22 cellular contexts compared by ENCODE assay signal in the genomic region with DNA sequence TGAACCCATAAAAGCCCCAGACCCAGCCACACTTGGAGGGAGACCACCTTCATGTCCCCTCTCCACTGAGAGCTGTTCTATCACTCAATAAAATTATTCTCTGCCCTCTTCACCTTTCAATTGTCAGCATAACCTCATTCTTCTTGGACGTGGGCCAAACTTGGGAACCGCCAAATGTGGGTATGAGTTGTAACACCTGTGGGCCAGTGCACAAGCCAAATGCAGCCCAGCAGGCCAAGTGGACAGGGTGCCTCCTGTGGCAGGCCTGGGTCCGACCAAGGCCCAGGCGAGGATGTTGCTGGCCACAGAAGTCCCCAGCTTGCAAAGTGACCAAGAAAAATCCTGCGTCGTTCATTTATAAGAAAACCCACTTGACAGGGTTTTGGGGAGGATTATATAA.
"Had no signal": no experiment of that assay in that cellular context is flagged by ENCODE, and none has a peak within 500 bp of the region (broad histone marks: within the 10 kb centered on the region; RNA-seq: fewer than 3 reads in every experiment).

No MANE protein-coding gene starts in this region.

- H3K27me3 ChIP-seq: esophagus squamous epithelium, gastroesophageal sphincter, neutrophil, right lobe of liver, suprapubic skin, thyroid gland, uterus had no signal

- H3K9me3 ChIP-seq: esophagus squamous epithelium, gastroesophageal sphincter, neutrophil, psoas muscle, right lobe of liver, suprapubic skin, thyroid gland, uterus had no signal

- H3K9me3 Mint-ChIP-seq: type B pancreatic cell had no signal

- H3K27me3 Mint-ChIP-seq: type B pancreatic cell had no signal

- ATAC-seq: gastroesophageal sphincter; left cardiac atrium; left ventricle myocardium superior; naive thymus-derived CD8-positive, alpha-beta T cell; psoas muscle; stimulated activated effector memory CD8-positive, alpha-beta T cell treated with anti-CD3 and anti-CD28 coated beads, Interleukin-12 subunit alpha, Interleukin-12 subunit beta, amount 100 ng/mL, for 72 hours; stimulated activated naive CD8-positive, alpha-beta T cell treated with anti-CD3 and anti-CD28 coated beads, Interleukin-15, Interleukin-2, amounts not matched to agents 100 U/mL and 50 U/mL, for 24 hours had no signal

- H3K27ac ChIP-seq: epithelial cell of prostate, esophagus squamous epithelium, gastroesophageal sphincter, neutrophil, psoas muscle, right lobe of liver, suprapubic skin, thyroid gland, uterus had no signal

- H3K4me1 ChIP-seq: esophagus squamous epithelium, gastroesophageal sphincter, psoas muscle, suprapubic skin, uterus had no signal

- H3K36me3 ChIP-seq: esophagus squamous epithelium, gastroesophageal sphincter, neutrophil, right lobe of liver, suprapubic skin, thyroid gland, uterus had no signal

- H3K4me3 ChIP-seq: esophagus squamous epithelium, gastroesophageal sphincter, lung, psoas muscle, right lobe of liver, suprapubic skin, thyroid gland, uterus had no signal

- H3K27ac Mint-ChIP-seq: immature natural killer cell; naive thymus-derived CD8-positive, alpha-beta T cell; stimulated activated effector memory CD8-positive, alpha-beta T cell treated with anti-CD3 and anti-CD28 coated beads, Interleukin-12 subunit alpha, Interleukin-12 subunit beta, amount 100 ng/mL, for 72 hours; type B pancreatic cell had no signal

- DNase-seq: effector memory CD4-positive, alpha-beta T cell; esophagus squamous epithelium; foreskin fibroblast; immature natural killer cell; left cardiac atrium; left ventricle myocardium superior; naive thymus-derived CD8-positive, alpha-beta T cell; psoas muscle; retina; stimulated activated CD4-positive, alpha-beta T cell treated with anti-CD3 and anti-CD28 coated beads, Interleukin-4, amount 100 ng/mL, for 1 hour; stimulated activated CD8-positive, alpha-beta memory T cell treated with anti-CD3 and anti-CD28 coated beads, Interleukin-4, amount 100 ng/mL, for 48 hours; stimulated activated naive CD8-positive, alpha-beta T cell treated with anti-CD3 and anti-CD28 coated beads, Interleukin-15, Interleukin-2, amounts not matched to agents 100 U/mL and 50 U/mL, for 24 hours; thyroid gland had no signal

- H3K36me3 Mint-ChIP-seq: immature natural killer cell; naive thymus-derived CD8-positive, alpha-beta T cell; stimulated activated effector memory CD8-positive, alpha-beta T cell treated with anti-CD3 and anti-CD28 coated beads, Interleukin-12 subunit alpha, Interleukin-12 subunit beta, amount 100 ng/mL, for 72 hours; type B pancreatic cell had no signal

- H3K4me1 Mint-ChIP-seq: immature natural killer cell; naive thymus-derived CD8-positive, alpha-beta T cell; stimulated activated effector memory CD8-positive, alpha-beta T cell treated with anti-CD3 and anti-CD28 coated beads, Interleukin-12 subunit alpha, Interleukin-12 subunit beta, amount 100 ng/mL, for 72 hours had no signal

- H3K4me3 Mint-ChIP-seq: immature natural killer cell; naive thymus-derived CD8-positive, alpha-beta T cell; stimulated activated effector memory CD8-positive, alpha-beta T cell treated with anti-CD3 and anti-CD28 coated beads, Interleukin-12 subunit alpha, Interleukin-12 subunit beta, amount 100 ng/mL, for 72 hours; type B pancreatic cell had no signal
